ENCODE assay signal across 28 cellular contexts in genomic region chr14:101501341-101501740, GRCh38. TPM values are rescaled to one million over a fixed set of nuclear protein-coding genes. Genes with fewer than 3 reads are reported as not detected.
DNase-seq lines count a peak whose midpoint lies in the region; ATAC-seq and TF ChIP-seq lines count a peak whose summit lies in the region.
"Had no signal": no experiment of that assay in that cellular context is flagged by ENCODE, and none has a peak within 500 bp of the region (broad histone marks: within the 10 kb centered on the region; RNA-seq: fewer than 3 reads in every experiment).

No MANE protein-coding gene starts in this region.

- H3K79me1 ChIP-seq in mesenchymal stem cell (replicated peaks; ENCODE audit: low read length, poor library complexity, severe bottlenecking), result no peaks in the 10 kb centered on the region

- peak overlapping the region; percentile 20 for H2AFZ ChIP-seq in mesenchymal stem cell (ENCODE audit: low read depth, low read length)

- no peak overlapping the region for H3K9ac ChIP-seq in mesenchymal stem cell (ENCODE audit: low read length)

- TF ChIP-seq CTCF in chondrocyte (IDR thresholded peaks at IDR 0.05) (no peak), spleen (IDR thresholded peaks at IDR 0.05 in 8 of 11, conservative IDR thresholded peaks at IDR 0.05 in 3 of 11) (no peak)

- H3K27me3 Mint-ChIP-seq in chondrocyte (ENCODE audit: low read depth), result peaks cover 32% of the 10 kb centered on the region

- no peak for TF ChIP-seq POLR2A in spleen (IDR thresholded peaks at IDR 0.05)

- H2BK12ac ChIP-seq in mesenchymal stem cell (ENCODE audit: low read length in 2 of 2), result no peak overlapping the region

- H3K36me3 Mint-ChIP-seq in chondrocyte (ENCODE audit: low read depth), result no peaks in the 10 kb centered on the region

- H3K4me3 ChIP-seq in mesenchymal stem cell (ENCODE audit: insufficient read depth in 1 of 2, low read depth in 1 of 2, low read length in 2 of 2) (no peak overlapping the region), spleen (no peak overlapping the region)
- H3K4me3 ChIP-seq: prostate gland, skin epidermis, thoracic aorta had no signal

- no peak overlapping the region for H3K4ac ChIP-seq in mesenchymal stem cell (ENCODE audit: low read depth in 1 of 2, low read length in 2 of 2)

- no peak overlapping the region for H4K8ac ChIP-seq in mesenchymal stem cell (ENCODE audit: low read length)

- H3K27ac ChIP-seq in mesenchymal stem cell (ENCODE audit: low read length, poor library complexity, severe bottlenecking) (no peak overlapping the region), spleen (no peak overlapping the region)
- H3K27ac ChIP-seq: prostate gland, skin epidermis, thoracic aorta had no signal

- H2AK5ac ChIP-seq in mesenchymal stem cell (ENCODE audit: low read length, severe bottlenecking), result no peak overlapping the region

- no peak overlapping the region for H2BK15ac ChIP-seq in mesenchymal stem cell (ENCODE audit: low read depth, poor library complexity, severe bottlenecking)

- no peak overlapping the region for H3K4me2 ChIP-seq in mesenchymal stem cell (ENCODE audit: low read length, poor library complexity, severe bottlenecking)

- WGBS in mesenchymal stem cell, result 68% methylated on average over 18 of the region's 18 CpGs
- 68 to 77% (median 73%) methylated on average over 15 to 18 of the region's 18 CpGs for WGBS in spleen, 5 donors

- H3K36me3 ChIP-seq in mesenchymal stem cell (ENCODE audit: control insufficient read depth in 1 of 2, insufficient read depth in 2 of 2, low read depth in 1 of 2, low read length in 2 of 2), result no peaks in the 10 kb centered on the region
- H3K36me3 ChIP-seq in spleen, result no peaks in the 10 kb centered on the region
- H3K36me3 ChIP-seq: prostate gland, thoracic aorta had no signal

- no peak overlapping the region for H2BK120ac ChIP-seq in mesenchymal stem cell (ENCODE audit: low read depth, low read length)

- intact Hi-C loops in spleen (cut with DNase I; ENCODE audit: low total_unique reads), result no loop called here

- H3K9me3 Mint-ChIP-seq in chondrocyte (ENCODE audit: low read depth), result no peaks in the 10 kb centered on the region
- H3K9me3 Mint-ChIP-seq: activated T-helper 17 cell treated with anti-CD3 and anti-CD28 coated beads, Interleukin-2, amount 50 U/mL, for 72 hours had no signal

- no peak overlapping the region for H4K91ac ChIP-seq in mesenchymal stem cell (ENCODE audit: low read length)

- no peak overlapping the region for H2BK5ac ChIP-seq in mesenchymal stem cell (ENCODE audit: low read depth, low read length, poor library complexity, severe bottlenecking)

- no peak overlapping the region for H3K23ac ChIP-seq in mesenchymal stem cell (ENCODE audit: low read length in 2 of 2)

- no peak overlapping the region for H3K4me3 Mint-ChIP-seq in chondrocyte (ENCODE audit: unreplicated experiment)
- H3K4me3 Mint-ChIP-seq: activated T-helper 17 cell treated with anti-CD3 and anti-CD28 coated beads, Interleukin-2, amount 50 U/mL, for 72 hours; WTC11 had no signal

- no peak overlapping the region for H3K27ac Mint-ChIP-seq in chondrocyte (ENCODE audit: unreplicated experiment)
- H3K27ac Mint-ChIP-seq: activated T-helper 17 cell treated with anti-CD3 and anti-CD28 coated beads, Interleukin-2, amount 50 U/mL, for 72 hours; WTC11 had no signal

- H3K4me1 Mint-ChIP-seq in chondrocyte (ENCODE audit: low read depth), result no peaks in the 10 kb centered on the region
- H3K4me1 Mint-ChIP-seq: activated T-helper 17 cell treated with anti-CD3 and anti-CD28 coated beads, Interleukin-2, amount 50 U/mL, for 72 hours had no signal

- peak; percentile 9 for DNase-seq in activated CD4-positive, CD25-positive, alpha-beta regulatory T cell treated with anti-CD3 and anti-CD28 coated beads, Interleukin-2, amount 50 U/mL, for 72 hours
- no peak for DNase-seq in activated CD4-positive, CD25-positive, alpha-beta regulatory T cell (lab: John Stamatoyannopoulos, UW)
- DNase-seq in chondrocyte (ENCODE audit: low spot score) (peak; percentile 49), mesenchymal stem cell (no peak), spleen (peak; percentile 23), middle frontal gyrus (ENCODE audit: extremely low spot score, low spot score) (no peak), NCI-H526 treated with DMSO at 0.1 percent for 48 hours (lab: John Stamatoyannopoulos, UW) (no peak)
- DNase-seq: activated CD4-positive, alpha-beta T cell treated with anti-CD3 and anti-CD28 coated beads, Interleukin-2, amount 50 U/mL, for 4 hours; C1 segment of cervical spinal cord; cerebellar nuclear complex; effector CD4-positive, alpha-beta T cell; midbrain; PC-3; SHP77 treated with DMSO at 0.1 percent for 48 hours; stimulated activated CD4-positive, alpha-beta T cell treated with anti-CD3 and anti-CD28 coated beads, Interleukin-1b, Interleukin-23, amount 100 ng/mL, for 48 hours; SW 1271; T1000 had no signal

- no peaks in the 10 kb centered on the region for H3K9me3 ChIP-seq in mesenchymal stem cell (ENCODE audit: control insufficient read depth, low read length)
- H3K9me3 ChIP-seq in spleen, result peaks cover 0 to 14% (median 3%) of the 10 kb centered on the region in 8 donors
- H3K9me3 ChIP-seq: prostate gland, thoracic aorta had no signal

- H3K27me3 ChIP-seq in mesenchymal stem cell (ENCODE audit: control insufficient read depth in 1 of 2, insufficient read depth in 1 of 2, low read length in 2 of 2), result peaks cover 0 to 69% of the 10 kb centered on the region in 2 experiments
- peaks cover 0 to 43% (median 0%) of the 10 kb centered on the region in 7 donors for H3K27me3 ChIP-seq in spleen (replicated peaks in 1 of 7)

- no peak overlapping the region for H3K14ac ChIP-seq in mesenchymal stem cell (ENCODE audit: low read length in 2 of 2)

- H3K4me1 ChIP-seq in mesenchymal stem cell (ENCODE audit: control insufficient read depth, insufficient read depth, low read depth, low read length), result no peaks in the 10 kb centered on the region
- H3K4me1 ChIP-seq in spleen, result no peaks in the 10 kb centered on the region
- H3K4me1 ChIP-seq: prostate gland had no signal

- H3K18ac ChIP-seq in mesenchymal stem cell (ENCODE audit: low read depth in 1 of 2, low read length in 2 of 2), result no peak overlapping the region

- no peak for ATAC-seq in HG02970 (IDR thresholded peaks at IDR 0.05; ENCODE audit: low FRiP score, unreplicated experiment)
- ATAC-seq: activated T-helper 17 cell treated with anti-CD3 and anti-CD28 coated beads, Interleukin-2, amount 50 U/mL, for 72 hours; left lobe of liver; PC-3; WTC11 had no signal

RNA-seq across cellular contexts. Expression of gene DIO3, which starts 60.0 kb away (rescaled TPM):
- total RNA-seq in chondrocyte (not detected in 3 replicates), spleen (1 to 10 TPM in 1 of 7 donors, under 1 TPM in 4, not detected in 2; 0.20 to 1.3 (median 0.36) TPM)
- polyA plus RNA-seq in mesenchymal stem cell (2013, experiment 1 of 2), result not detected
- not detected for polyA plus RNA-seq in mesenchymal stem cell (2013, experiment 2 of 2)
- polyA plus RNA-seq in spleen, result under 1 TPM; 0.04 to 0.46 (median 0.42) TPM
- total RNA-seq: activated T-helper 17 cell treated with anti-CD3 and anti-CD28 coated beads, Interleukin-2, amount 50 U/mL, for 72 hours; Daoy; epithelial cell of proximal tubule; fibroblast of villous mesenchyme had no signal
- polyA plus RNA-seq: AG04450 had no signal

Comparison
In these comparisons a context has a peak if more than half of its experiments do, and no peak if none do; other contexts are left out.
1. DNase-seq: peak in activated CD4-positive, CD25-positive, alpha-beta regulatory T cell treated with anti-CD3 and anti-CD28 coated beads, Interleukin-2, amount 50 U/mL, for 72 hours (single experiment), chondrocyte (single experiment) and spleen (single experiment); none in activated CD4-positive, CD25-positive, alpha-beta regulatory T cell (0 of 4), mesenchymal stem cell (single experiment), middle frontal gyrus (single experiment) and NCI-H526 treated with DMSO at 0.1 percent for 48 hours (single experiment).